In genomic region chr10:113335603-113336002, GRCh38 we compare ENCODE assay signal across 23 cellular contexts.
DNase-seq lines count a peak whose midpoint lies in the region; ATAC-seq, FAIRE-seq and TF ChIP-seq lines count a peak whose summit lies in the region.
"Had no signal": no experiment of that assay in that cellular context is flagged by ENCODE, and none has a peak within 500 bp of the region (broad histone marks: within the 10 kb centered on the region; RNA-seq: fewer than 3 reads in every experiment).

No MANE protein-coding gene starts in this region.

- intact Hi-C loops in HepG2 (cut with micrococcal nuclease; ENCODE audit: unreplicated experiment) (no loop called here), right lobe of liver (cut with DNase I) (no loop called here)

- H4K20me1 ChIP-seq in HepG2 (ENCODE audit: insufficient read depth, low read length), result no peaks in the 10 kb centered on the region

- no peak overlapping the region for H3K9ac ChIP-seq in HepG2 (ENCODE audit: insufficient read depth, low read depth, low read length)

- H3K4me1 ChIP-seq in HepG2 (ENCODE audit: insufficient read depth, low read length) (no peaks in the 10 kb centered on the region), right lobe of liver (no peaks in the 10 kb centered on the region)
- H3K4me1 ChIP-seq: gastroesophageal sphincter, upper lobe of left lung had no signal

- BruUV-seq in HepG2 (replicated peaks; lab: Mats Ljungman, UMichigan), result no TSS peak

- no peak for TF ChIP-seq EP300 in HepG2 (IDR thresholded peaks at IDR 0.05; ENCODE audit: low read depth in 2 of 2, low read length in 2 of 2)
- no peak for TF ChIP-seq EP300 in HepG2 (CRISPR knock-in tag; IDR thresholded peaks at IDR 0.05; ENCODE audit: borderline replicate concordance)

- no peak for DNase-seq in HepG2 (ENCODE audit: low spot score)
- DNase-seq in right lobe of liver, result no peak
- peak; percentile 7 for DNase-seq in amniotic epithelial cell (ENCODE audit: low read depth)
- DNase-seq in fibroblast of pulmonary artery (ENCODE audit: low read depth), result peak; percentile 35
- no peak for DNase-seq in islet precursor cell
- DNase-seq: ACHN; activated naive CD8-positive, alpha-beta T cell treated with anti-CD3 and anti-CD28 coated beads, Interleukin-2, amount 10 ng/mL, durations not matched to agents 7 days and 5 days; CD4-positive, alpha-beta T cell; effector memory CD8-positive, alpha-beta T cell; H9; KBM-7; NCI-H1048; NCI-H2029 treated with DMSO at 0.1 percent for 48 hours; NCI-H524; nucleus accumbens; SHP77; stimulated activated naive CD4-positive, alpha-beta T cell treated with Interleukin-2 at 50 U/mL for 16 hours; upper lobe of left lung had no signal

- POLR2A ChIA-PET in HepG2 (lab: Yijun Ruan, JAX), result no interaction called here

- 30% methylated on average over 1 of the region's 2 CpGs for WGBS in HepG2 (ENCODE audit: low lambda C conversion rate)
- WGBS in right lobe of liver (ENCODE audit: insufficient coverage, low coverage, low lambda C conversion rate, missing lambda C conversion rate), result 75% methylated on average over 2 of the region's 2 CpGs

- ATAC-seq in HepG2 (no peak), right lobe of liver (no peak), GM19467 (IDR thresholded peaks at IDR 0.05; ENCODE audit: unreplicated experiment) (no peak), GM21381 (IDR thresholded peaks at IDR 0.05; ENCODE audit: unreplicated experiment) (no peak), GM21528 (IDR thresholded peaks at IDR 0.05; ENCODE audit: low FRiP score, unreplicated experiment) (no peak)
- ATAC-seq: effector memory CD8-positive, alpha-beta T cell; gastroesophageal sphincter; WTC11 had no signal

- no peak for FAIRE-seq in HepG2 (lab: Jason Lieb, UNC)

- TF ChIP-seq RAD21 in HepG2 (CRISPR knock-in tag; IDR thresholded peaks at IDR 0.05), result no peak

- H3K27me3 ChIP-seq in HepG2 (ENCODE audit: control insufficient read depth in 1 of 2, insufficient read depth in 2 of 2, low read length in 2 of 2) (peaks cover 0 to 23% of the 10 kb centered on the region in 2 experiments; a peak in 3 of 5 replicates), right lobe of liver (no peaks in the 10 kb centered on the region)
- H3K27me3 ChIP-seq: gastroesophageal sphincter, upper lobe of left lung had no signal

- CTCF ChIA-PET in HepG2 (lab: Yijun Ruan, JAX; ENCODE audit: low intra/inter-chr PET ratio, low total read pairs), result no interaction called here

- H3K36me3 ChIP-seq in HepG2 (replicated peaks in 1 of 2; ENCODE audit: control insufficient read depth in 1 of 2, insufficient read depth in 2 of 2, low read length in 2 of 2) (no peaks in the 10 kb centered on the region), right lobe of liver (no peaks in the 10 kb centered on the region)
- H3K36me3 ChIP-seq: gastroesophageal sphincter, upper lobe of left lung had no signal

- no peak overlapping the region for H2AFZ ChIP-seq in HepG2 (ENCODE audit: low read length)

- in situ Hi-C loops in HepG2 (cut with HindIII; ENCODE audit: extremely low pct_ligation_motif_present, low pct_unique_long_range_greater_than_20kb), result no loop called here

- TF ChIP-seq CTCF in HepG2 (CRISPR knock-in tag; IDR thresholded peaks at IDR 0.05) (no peak), right lobe of liver (IDR thresholded peaks at IDR 0.05) (no peak), fibroblast of pulmonary artery (IDR thresholded peaks at IDR 0.05; ENCODE audit: low read length, missing control alignments) (no peak)

- no peaks in the 10 kb centered on the region for H3K79me2 ChIP-seq in HepG2 (ENCODE audit: insufficient read depth, low read length)

- TF ChIP-seq POLR2A in HepG2 (IDR thresholded peaks at IDR 0.05; ENCODE audit: insufficient read depth in 1 of 2, low read depth in 2 of 2, low read length in 2 of 2) (no peak), right lobe of liver (IDR thresholded peaks at IDR 0.05) (no peak)

- H3K27ac ChIP-seq in HepG2 (ENCODE audit: extremely low read length, insufficient read depth, low read length) (no peak overlapping the region), right lobe of liver (no peak overlapping the region)
- H3K27ac ChIP-seq: gastroesophageal sphincter, upper lobe of left lung had no signal

- H3K4me3 ChIP-seq in HepG2 (replicated peaks in 1 of 3; ENCODE audit: insufficient read depth in 1 of 3, low read depth in 2 of 3, low read length in 3 of 3) (no peak overlapping the region), right lobe of liver (no peak overlapping the region), fibroblast of pulmonary artery (replicated peaks; ENCODE audit: low read depth, low read length) (no peak overlapping the region)
- H3K4me3 ChIP-seq: gastroesophageal sphincter, upper lobe of left lung had no signal

- no peak overlapping the region for H3K4me2 ChIP-seq in HepG2 (ENCODE audit: low read depth, low read length)

- H3K9me3 ChIP-seq in HepG2 (ENCODE audit: low read length) (no peaks in the 10 kb centered on the region), right lobe of liver (no peaks in the 10 kb centered on the region)
- H3K9me3 ChIP-seq: upper lobe of left lung had no signal

TF ChIP-seq in HepG2, 621 proteins besides CTCF, POLR2A, EP300 and RAD21:
- no peak for TF ChIP-seq SMAD1 (CRISPR knock-in tag; IDR thresholded peaks at IDR 0.05; ENCODE audit: borderline replicate concordance, low read depth)
- TF ChIP-seq FOSL2 (CRISPR knock-in tag; IDR thresholded peaks at IDR 0.05), result peak; percentile 35; the same call in 1 of the 2 replicates
- no peak for TF ChIP-seq SATB2 (CRISPR knock-in tag; IDR thresholded peaks at IDR 0.05)
TF ChIP-seq in HepG2: peak in this region for 1.

Comparison
In these comparisons a context has a peak if more than half of its experiments do, and no peak if none do; other contexts are left out.
1. DNase-seq: peak in amniotic epithelial cell (single experiment) and fibroblast of pulmonary artery (single experiment); none in HepG2 (single experiment), right lobe of liver (0 of 3) and islet precursor cell (single experiment).